In genomic region chr4:136749988-136750387, GRCh38 we compare ENCODE assay signal across 22 cellular contexts.
"Had no signal": no experiment of that assay in that cellular context is flagged by ENCODE, and none has a peak within 500 bp of the region (broad histone marks: within the 10 kb centered on the region; RNA-seq: fewer than 3 reads in every experiment).

No MANE protein-coding gene starts in this region.

- H3K4me3 Mint-ChIP-seq: mesothelial cell of epicardium; naive thymus-derived CD4-positive, alpha-beta T cell; natural killer cell treated with Interleukin-12 subunit alpha and Interleukin-12 subunit beta and Interleukin-15 and Interleukin-18, amount 100 ng/mL, for 72 hours; stimulated activated effector memory CD8-positive, alpha-beta T cell treated with anti-CD3 and anti-CD28 coated beads, Interleukin-12 subunit alpha, Interleukin-12 subunit beta, amount 100 ng/mL, for 72 hours; stimulated activated naive CD8-positive, alpha-beta T cell treated with anti-CD3 and anti-CD28 coated beads, Interleukin-15, Interleukin-2, amounts not matched to agents 100 ng/mL and 50 ng/mL, for 24 hours; type B pancreatic cell had no signal

- H3K4me1 Mint-ChIP-seq: mesothelial cell of epicardium; naive thymus-derived CD4-positive, alpha-beta T cell; stimulated activated effector memory CD8-positive, alpha-beta T cell treated with anti-CD3 and anti-CD28 coated beads, Interleukin-12 subunit alpha, Interleukin-12 subunit beta, amount 100 ng/mL, for 72 hours had no signal

- H3K27me3 ChIP-seq: hepatocyte, ovary, right atrium auricular region, right lobe of liver, tibial nerve, uterus had no signal

- H3K79me2 ChIP-seq: hepatocyte had no signal

- H3K27ac Mint-ChIP-seq: mesothelial cell of epicardium; naive thymus-derived CD4-positive, alpha-beta T cell; natural killer cell treated with Interleukin-12 subunit alpha and Interleukin-12 subunit beta and Interleukin-15 and Interleukin-18, amount 100 ng/mL, for 72 hours; progenitor cell of endocrine pancreas; stimulated activated effector memory CD8-positive, alpha-beta T cell treated with anti-CD3 and anti-CD28 coated beads, Interleukin-12 subunit alpha, Interleukin-12 subunit beta, amount 100 ng/mL, for 72 hours; stimulated activated naive CD8-positive, alpha-beta T cell treated with anti-CD3 and anti-CD28 coated beads, Interleukin-15, Interleukin-2, amounts not matched to agents 100 ng/mL and 50 ng/mL, for 24 hours; type B pancreatic cell had no signal

- H3K4me2 ChIP-seq: hepatocyte had no signal

- H3K36me3 ChIP-seq: ovary, right atrium auricular region, right lobe of liver, tibial nerve, uterus had no signal

- H2AFZ ChIP-seq: hepatocyte had no signal

- H3K36me3 Mint-ChIP-seq: mesothelial cell of epicardium; naive thymus-derived CD4-positive, alpha-beta T cell; natural killer cell treated with Interleukin-12 subunit alpha and Interleukin-12 subunit beta and Interleukin-15 and Interleukin-18, amount 100 ng/mL, for 72 hours; stimulated activated effector memory CD8-positive, alpha-beta T cell treated with anti-CD3 and anti-CD28 coated beads, Interleukin-12 subunit alpha, Interleukin-12 subunit beta, amount 100 ng/mL, for 72 hours; type B pancreatic cell had no signal

- H3K9me3 Mint-ChIP-seq: natural killer cell treated with Interleukin-12 subunit alpha and Interleukin-12 subunit beta and Interleukin-15 and Interleukin-18, amount 100 ng/mL, for 72 hours; stimulated activated effector memory CD8-positive, alpha-beta T cell treated with anti-CD3 and anti-CD28 coated beads, Interleukin-12 subunit alpha, Interleukin-12 subunit beta, amount 100 ng/mL, for 72 hours; type B pancreatic cell had no signal

- DNase-seq: islet precursor cell; mesendoderm; naive thymus-derived CD4-positive, alpha-beta T cell; ovary; right lobe of liver; stimulated activated CD4-positive, alpha-beta T cell treated with anti-CD3 and anti-CD28 coated beads, Interleukin-12 subunit alpha, Interleukin-12 subunit beta, amount 100 ng/mL, for 4 hours; stimulated activated CD4-positive, alpha-beta T cell treated with anti-CD3 and anti-CD28 coated beads, Interleukin-15, amount 100 ng/mL, for 24 hours; stimulated activated CD4-positive, alpha-beta T cell treated with anti-CD3 and anti-CD28 coated beads, Interleukin-2, amount 100 ng/mL, for 24 hours; stimulated activated CD4-positive, alpha-beta T cell treated with anti-CD3 and anti-CD28 coated beads, Interleukin-4, amount 100 ng/mL, for 24 hours; stimulated activated naive CD4-positive, alpha-beta T cell; uterus had no signal

- ATAC-seq: naive thymus-derived CD4-positive, alpha-beta T cell; natural killer cell treated with Interleukin-12 subunit alpha and Interleukin-12 subunit beta and Interleukin-15 and Interleukin-18, amount 100 ng/mL, for 72 hours; right lobe of liver; stimulated activated effector memory CD8-positive, alpha-beta T cell treated with anti-CD3 and anti-CD28 coated beads, Interleukin-12 subunit alpha, Interleukin-12 subunit beta, amount 100 ng/mL, for 72 hours had no signal

- H3K27ac ChIP-seq: hepatocyte, ovary, right atrium auricular region, right lobe of liver, skin epidermis, tibial nerve, uterus had no signal

- H3K27me3 Mint-ChIP-seq: naive thymus-derived CD4-positive, alpha-beta T cell; natural killer cell treated with Interleukin-12 subunit alpha and Interleukin-12 subunit beta and Interleukin-15 and Interleukin-18, amount 100 ng/mL, for 72 hours; progenitor cell of endocrine pancreas; stimulated activated naive CD8-positive, alpha-beta T cell treated with anti-CD3 and anti-CD28 coated beads, Interleukin-15, Interleukin-2, amounts not matched to agents 100 ng/mL and 50 ng/mL, for 24 hours; type B pancreatic cell had no signal

- H3K9me3 ChIP-seq: ovary, right atrium auricular region, right lobe of liver, tibial nerve, uterus had no signal

- H3K4me1 ChIP-seq: right atrium auricular region, right lobe of liver, uterus had no signal

- H3K4me3 ChIP-seq: hepatocyte, lung, ovary, right atrium auricular region, right lobe of liver, skin epidermis, tibial nerve, uterus had no signal
